ENCODE assay signal across 1 cellular context in genomic region chr19:50720921-50721291, GRCh38.
TF ChIP-seq lines count a peak whose summit lies in the region.

No MANE protein-coding gene starts in this region.

TF ChIP-seq in WTC11, 78 proteins besides CTCF, POLR2A, EP300 and RAD21 (continued from another document):
- no peak for TF ChIP-seq PREB (CRISPR knock-in tag; IDR thresholded peaks at IDR 0.05; ENCODE audit: borderline replicate concordance)
- TF ChIP-seq SP1 (CRISPR knock-in tag; conservative IDR thresholded peaks at IDR 0.05): no peak
- TF ChIP-seq ZSCAN18 (CRISPR knock-in tag; IDR thresholded peaks at IDR 0.05): no peak
- no peak for TF ChIP-seq NFE2L1 (CRISPR knock-in tag; IDR thresholded peaks at IDR 0.05)
